Comparison of ENCODE assay signal across 8 cellular contexts in genomic region chr3:102673271-102674115, GRCh38.
DNase-seq lines count a peak whose midpoint lies in the region; ATAC-seq, FAIRE-seq and TF ChIP-seq lines count a peak whose summit lies in the region.

No MANE protein-coding gene starts in this region.

- no peaks in the 10 kb centered on the region for H3K36me3 Mint-ChIP-seq in activated T-helper 2 cell treated with anti-CD3 and anti-CD28 coated beads, Interferon-gamma antibody, Interleukin-2, Interleukin-4, amounts not matched to agents 10 μg/mL and 5 μg/mL and 100 μg/mL, durations not matched to agents 14 hours and 24 hours and 36 hours (ENCODE audit: low read depth)

- peak; percentile 91 for TF ChIP-seq CTCF in LNCaP clone FGC (IDR thresholded peaks at IDR 0.05; ENCODE audit: control insufficient read depth, extremely low read depth, insufficient read depth)
- TF ChIP-seq CTCF in gastroesophageal sphincter (IDR thresholded peaks at IDR 0.05): peak; percentile 55 to 77 (median 62)
- TF ChIP-seq CTCF in pancreas (IDR thresholded peaks at IDR 0.05): peak; percentile 58 to 72 (median 72)
- TF ChIP-seq CTCF in uterus (IDR thresholded peaks at IDR 0.05): peak; percentile 42 to 71 (median 58)

- no peak for TF ChIP-seq EP300 in gastroesophageal sphincter (IDR thresholded peaks at IDR 0.05)

- no peak overlapping the region for H3K27ac ChIP-seq in gastroesophageal sphincter
- H3K27ac ChIP-seq in pancreas: no peak overlapping the region
- no peak overlapping the region for H3K27ac ChIP-seq in uterus

- H3K9me3 Mint-ChIP-seq in activated T-helper 2 cell treated with anti-CD3 and anti-CD28 coated beads, Interferon-gamma antibody, Interleukin-2, Interleukin-4, amounts not matched to agents 10 μg/mL and 5 μg/mL and 100 μg/mL, durations not matched to agents 14 hours and 24 hours and 36 hours: no peaks in the 10 kb centered on the region

- in situ Hi-C loops in G401 (cut with HindIII; ENCODE audit: low sequenced_read_pairs): no loop called here

- DNase-seq in G401 (ENCODE audit: low spot score) (peak; percentile 70), H7 (peak; percentile 36), LNCaP clone FGC (ENCODE audit: low read depth) (peak; percentile 50), RKO (ENCODE audit: low spot score) (peak; percentile 51), pancreas (peak; percentile 42 to 75 (median 58)), uterus (peak; percentile 18 to 33)
- peak; percentile 32 for DNase-seq in activated T-helper 2 cell treated with anti-CD3 and anti-CD28 coated beads, Interferon-gamma antibody, Interleukin-2, Interleukin-4, amounts not matched to agents 10 μg/mL and 5 μg/mL and 100 μg/mL, durations not matched to agents 14 hours and 24 hours and 36 hours (ENCODE audit: low spot score)

- H3K27me3 Mint-ChIP-seq in activated T-helper 2 cell treated with anti-CD3 and anti-CD28 coated beads, Interferon-gamma antibody, Interleukin-2, Interleukin-4, amounts not matched to agents 10 μg/mL and 5 μg/mL and 100 μg/mL, durations not matched to agents 14 hours and 24 hours and 36 hours (ENCODE audit: low read depth): peaks cover 10% of the 10 kb centered on the region

- H3K27me3 ChIP-seq in H7 (ENCODE audit: control insufficient read depth, insufficient read depth, low read length): no peaks in the 10 kb centered on the region
- no peaks in the 10 kb centered on the region for H3K27me3 ChIP-seq in gastroesophageal sphincter
- no peaks in the 10 kb centered on the region for H3K27me3 ChIP-seq in pancreas
- no peaks in the 10 kb centered on the region for H3K27me3 ChIP-seq in uterus

- H3K4me1 Mint-ChIP-seq in activated T-helper 2 cell treated with anti-CD3 and anti-CD28 coated beads, Interferon-gamma antibody, Interleukin-2, Interleukin-4, amounts not matched to agents 10 μg/mL and 5 μg/mL and 100 μg/mL, durations not matched to agents 14 hours and 24 hours and 36 hours (ENCODE audit: low read depth): peaks cover 4% of the 10 kb centered on the region

- no peak overlapping the region for H3K4me3 Mint-ChIP-seq in activated T-helper 2 cell treated with anti-CD3 and anti-CD28 coated beads, Interferon-gamma antibody, Interleukin-2, Interleukin-4, amounts not matched to agents 10 μg/mL and 5 μg/mL and 100 μg/mL, durations not matched to agents 14 hours and 24 hours and 36 hours (ENCODE audit: low read depth)

- H3K4me3 ChIP-seq in H7 (ENCODE audit: insufficient read depth, low read depth, low read length) (no peak overlapping the region), LNCaP clone FGC (ENCODE audit: low read depth, low read length) (no peak overlapping the region), gastroesophageal sphincter (no peak overlapping the region), pancreas (peak overlapping the region in 1 of 4 donors; percentile 33), uterus (no peak overlapping the region)

- intact Hi-C loops in activated T-helper 2 cell treated with anti-CD3 and anti-CD28 coated beads, Interferon-gamma antibody, Interleukin-2, Interleukin-4, amounts not matched to agents 10 μg/mL and 5 μg/mL and 100 μg/mL, durations not matched to agents 14 hours and 24 hours and 36 hours (cut with micrococcal nuclease): no loop called here
- intact Hi-C loops in pancreas (cut with DNase I) (no loop called here), uterus (cut with DNase I; ENCODE audit: low total_unique reads) (no loop called here)

- H3K4me1 ChIP-seq in gastroesophageal sphincter: no peaks in the 10 kb centered on the region
- H3K4me1 ChIP-seq in pancreas: no peaks in the 10 kb centered on the region
- H3K4me1 ChIP-seq in uterus: no peaks in the 10 kb centered on the region

- H3K36me3 ChIP-seq in H7 (replicated peaks; ENCODE audit: control insufficient read depth, insufficient read depth, low read length) (no peaks in the 10 kb centered on the region), gastroesophageal sphincter (no peaks in the 10 kb centered on the region), pancreas (no peaks in the 10 kb centered on the region), uterus (no peaks in the 10 kb centered on the region)

- no peak overlapping the region for H3K27ac Mint-ChIP-seq in activated T-helper 2 cell treated with anti-CD3 and anti-CD28 coated beads, Interferon-gamma antibody, Interleukin-2, Interleukin-4, amounts not matched to agents 10 μg/mL and 5 μg/mL and 100 μg/mL, durations not matched to agents 14 hours and 24 hours and 36 hours

- FAIRE-seq in pancreas (lab: Jason Lieb, UNC): no peak

- TF ChIP-seq POLR2A in gastroesophageal sphincter (IDR thresholded peaks at IDR 0.05) (no peak), uterus (IDR thresholded peaks at IDR 0.05) (no peak)

- WGBS in gastroesophageal sphincter (ENCODE audit: low coverage in 1 of 2), 2 donors: 18 to 21% methylated on average over 11 to 13 of the region's 16 CpGs
- WGBS in pancreas, 2 donors: 6 to 8% methylated on average over 16 of the region's 16 CpGs

- no peaks in the 10 kb centered on the region for H3K9me3 ChIP-seq in gastroesophageal sphincter
- H3K9me3 ChIP-seq in pancreas: no peaks in the 10 kb centered on the region
- H3K9me3 ChIP-seq in uterus: no peaks in the 10 kb centered on the region

- peak; percentile 55 for ATAC-seq in gastroesophageal sphincter
- peak; percentile 80 to 99 (median 96) for ATAC-seq in pancreas
